Comparison of ENCODE assay signal across 2 cellular contexts in the genomic region with DNA sequence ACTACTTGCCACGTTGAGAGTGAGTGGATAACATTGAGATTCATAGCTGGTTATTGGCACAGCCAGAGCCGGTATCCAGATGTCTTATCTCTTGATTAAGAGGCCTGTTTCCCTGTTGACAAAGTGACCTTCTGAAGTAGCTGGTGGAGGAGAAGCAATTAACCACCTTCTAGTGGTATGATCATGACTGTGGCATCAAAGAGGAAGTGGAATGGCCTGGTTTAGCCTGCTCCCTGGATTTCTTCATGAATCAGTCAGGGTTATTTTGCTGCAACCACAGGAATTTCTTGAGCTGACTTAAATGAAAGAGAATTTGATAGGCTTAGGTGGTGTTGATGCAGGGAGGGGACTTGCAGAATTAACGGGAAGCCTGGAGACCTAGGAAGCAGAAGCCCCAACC.
A peak's percentile ranks its signal among the peaks of the same experiment; 100 is the strongest.
TF ChIP-seq lines count a peak whose summit lies in the region.

No MANE protein-coding gene starts in this region.

TF ChIP-seq in HCT116, 20 proteins besides CTCF, POLR2A, EP300 and RAD21 (continued from another document):
- TF ChIP-seq, protein P1, sequence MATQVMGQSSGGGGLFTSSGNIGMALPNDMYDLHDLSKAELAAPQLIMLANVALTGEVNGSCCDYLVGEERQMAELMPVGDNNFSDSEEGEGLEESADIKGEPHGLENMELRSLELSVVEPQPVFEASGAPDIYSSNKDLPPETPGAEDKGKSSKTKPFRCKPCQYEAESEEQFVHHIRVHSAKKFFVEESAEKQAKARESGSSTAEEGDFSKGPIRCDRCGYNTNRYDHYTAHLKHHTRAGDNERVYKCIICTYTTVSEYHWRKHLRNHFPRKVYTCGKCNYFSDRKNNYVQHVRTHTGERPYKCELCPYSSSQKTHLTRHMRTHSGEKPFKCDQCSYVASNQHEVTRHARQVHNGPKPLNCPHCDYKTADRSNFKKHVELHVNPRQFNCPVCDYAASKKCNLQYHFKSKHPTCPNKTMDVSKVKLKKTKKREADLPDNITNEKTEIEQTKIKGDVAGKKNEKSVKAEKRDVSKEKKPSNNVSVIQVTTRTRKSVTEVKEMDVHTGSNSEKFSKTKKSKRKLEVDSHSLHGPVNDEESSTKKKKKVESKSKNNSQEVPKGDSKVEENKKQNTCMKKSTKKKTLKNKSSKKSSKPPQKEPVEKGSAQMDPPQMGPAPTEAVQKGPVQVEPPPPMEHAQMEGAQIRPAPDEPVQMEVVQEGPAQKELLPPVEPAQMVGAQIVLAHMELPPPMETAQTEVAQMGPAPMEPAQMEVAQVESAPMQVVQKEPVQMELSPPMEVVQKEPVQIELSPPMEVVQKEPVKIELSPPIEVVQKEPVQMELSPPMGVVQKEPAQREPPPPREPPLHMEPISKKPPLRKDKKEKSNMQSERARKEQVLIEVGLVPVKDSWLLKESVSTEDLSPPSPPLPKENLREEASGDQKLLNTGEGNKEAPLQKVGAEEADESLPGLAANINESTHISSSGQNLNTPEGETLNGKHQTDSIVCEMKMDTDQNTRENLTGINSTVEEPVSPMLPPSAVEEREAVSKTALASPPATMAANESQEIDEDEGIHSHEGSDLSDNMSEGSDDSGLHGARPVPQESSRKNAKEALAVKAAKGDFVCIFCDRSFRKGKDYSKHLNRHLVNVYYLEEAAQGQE (IDR thresholded peaks at IDR 0.05; ENCODE audit: low read depth), result no peak
- TF ChIP-seq, protein P2, sequence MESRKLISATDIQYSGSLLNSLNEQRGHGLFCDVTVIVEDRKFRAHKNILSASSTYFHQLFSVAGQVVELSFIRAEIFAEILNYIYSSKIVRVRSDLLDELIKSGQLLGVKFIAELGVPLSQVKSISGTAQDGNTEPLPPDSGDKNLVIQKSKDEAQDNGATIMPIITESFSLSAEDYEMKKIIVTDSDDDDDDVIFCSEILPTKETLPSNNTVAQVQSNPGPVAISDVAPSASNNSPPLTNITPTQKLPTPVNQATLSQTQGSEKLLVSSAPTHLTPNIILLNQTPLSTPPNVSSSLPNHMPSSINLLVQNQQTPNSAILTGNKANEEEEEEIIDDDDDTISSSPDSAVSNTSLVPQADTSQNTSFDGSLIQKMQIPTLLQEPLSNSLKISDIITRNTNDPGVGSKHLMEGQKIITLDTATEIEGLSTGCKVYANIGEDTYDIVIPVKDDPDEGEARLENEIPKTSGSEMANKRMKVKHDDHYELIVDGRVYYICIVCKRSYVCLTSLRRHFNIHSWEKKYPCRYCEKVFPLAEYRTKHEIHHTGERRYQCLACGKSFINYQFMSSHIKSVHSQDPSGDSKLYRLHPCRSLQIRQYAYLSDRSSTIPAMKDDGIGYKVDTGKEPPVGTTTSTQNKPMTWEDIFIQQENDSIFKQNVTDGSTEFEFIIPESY (IDR thresholded peaks at IDR 0.05; ENCODE audit: extremely low read depth, insufficient replicate concordance, low read length), result no peak
- peak; percentile 74 for TF ChIP-seq TCF7L2 (IDR thresholded peaks at IDR 0.05; ENCODE audit: borderline replicate concordance, extremely low read depth, insufficient read depth, insufficient read length)
- 0 out of 2 replicates have a peak, but pooled peaks have one; percentile 30 for TF ChIP-seq SIN3A (IDR thresholded peaks at IDR 0.05; ENCODE audit: low read depth)
- peak; percentile 44; the same call in 1 of the 2 replicates for TF ChIP-seq CEBPB (IDR thresholded peaks at IDR 0.05; ENCODE audit: low read depth)
- TF ChIP-seq SRF (IDR thresholded peaks at IDR 0.05; ENCODE audit: low read depth), result no peak
- TF ChIP-seq ELF1 (IDR thresholded peaks at IDR 0.05; ENCODE audit: borderline replicate concordance, low read depth), result no peak
- peak; percentile 43 for TF ChIP-seq JUND (IDR thresholded peaks at IDR 0.05)

TF ChIP-seq in GM23338, 12 proteins besides CTCF, POLR2A, EP300 and RAD21 (continued from another document):
- TF ChIP-seq, protein P3, sequence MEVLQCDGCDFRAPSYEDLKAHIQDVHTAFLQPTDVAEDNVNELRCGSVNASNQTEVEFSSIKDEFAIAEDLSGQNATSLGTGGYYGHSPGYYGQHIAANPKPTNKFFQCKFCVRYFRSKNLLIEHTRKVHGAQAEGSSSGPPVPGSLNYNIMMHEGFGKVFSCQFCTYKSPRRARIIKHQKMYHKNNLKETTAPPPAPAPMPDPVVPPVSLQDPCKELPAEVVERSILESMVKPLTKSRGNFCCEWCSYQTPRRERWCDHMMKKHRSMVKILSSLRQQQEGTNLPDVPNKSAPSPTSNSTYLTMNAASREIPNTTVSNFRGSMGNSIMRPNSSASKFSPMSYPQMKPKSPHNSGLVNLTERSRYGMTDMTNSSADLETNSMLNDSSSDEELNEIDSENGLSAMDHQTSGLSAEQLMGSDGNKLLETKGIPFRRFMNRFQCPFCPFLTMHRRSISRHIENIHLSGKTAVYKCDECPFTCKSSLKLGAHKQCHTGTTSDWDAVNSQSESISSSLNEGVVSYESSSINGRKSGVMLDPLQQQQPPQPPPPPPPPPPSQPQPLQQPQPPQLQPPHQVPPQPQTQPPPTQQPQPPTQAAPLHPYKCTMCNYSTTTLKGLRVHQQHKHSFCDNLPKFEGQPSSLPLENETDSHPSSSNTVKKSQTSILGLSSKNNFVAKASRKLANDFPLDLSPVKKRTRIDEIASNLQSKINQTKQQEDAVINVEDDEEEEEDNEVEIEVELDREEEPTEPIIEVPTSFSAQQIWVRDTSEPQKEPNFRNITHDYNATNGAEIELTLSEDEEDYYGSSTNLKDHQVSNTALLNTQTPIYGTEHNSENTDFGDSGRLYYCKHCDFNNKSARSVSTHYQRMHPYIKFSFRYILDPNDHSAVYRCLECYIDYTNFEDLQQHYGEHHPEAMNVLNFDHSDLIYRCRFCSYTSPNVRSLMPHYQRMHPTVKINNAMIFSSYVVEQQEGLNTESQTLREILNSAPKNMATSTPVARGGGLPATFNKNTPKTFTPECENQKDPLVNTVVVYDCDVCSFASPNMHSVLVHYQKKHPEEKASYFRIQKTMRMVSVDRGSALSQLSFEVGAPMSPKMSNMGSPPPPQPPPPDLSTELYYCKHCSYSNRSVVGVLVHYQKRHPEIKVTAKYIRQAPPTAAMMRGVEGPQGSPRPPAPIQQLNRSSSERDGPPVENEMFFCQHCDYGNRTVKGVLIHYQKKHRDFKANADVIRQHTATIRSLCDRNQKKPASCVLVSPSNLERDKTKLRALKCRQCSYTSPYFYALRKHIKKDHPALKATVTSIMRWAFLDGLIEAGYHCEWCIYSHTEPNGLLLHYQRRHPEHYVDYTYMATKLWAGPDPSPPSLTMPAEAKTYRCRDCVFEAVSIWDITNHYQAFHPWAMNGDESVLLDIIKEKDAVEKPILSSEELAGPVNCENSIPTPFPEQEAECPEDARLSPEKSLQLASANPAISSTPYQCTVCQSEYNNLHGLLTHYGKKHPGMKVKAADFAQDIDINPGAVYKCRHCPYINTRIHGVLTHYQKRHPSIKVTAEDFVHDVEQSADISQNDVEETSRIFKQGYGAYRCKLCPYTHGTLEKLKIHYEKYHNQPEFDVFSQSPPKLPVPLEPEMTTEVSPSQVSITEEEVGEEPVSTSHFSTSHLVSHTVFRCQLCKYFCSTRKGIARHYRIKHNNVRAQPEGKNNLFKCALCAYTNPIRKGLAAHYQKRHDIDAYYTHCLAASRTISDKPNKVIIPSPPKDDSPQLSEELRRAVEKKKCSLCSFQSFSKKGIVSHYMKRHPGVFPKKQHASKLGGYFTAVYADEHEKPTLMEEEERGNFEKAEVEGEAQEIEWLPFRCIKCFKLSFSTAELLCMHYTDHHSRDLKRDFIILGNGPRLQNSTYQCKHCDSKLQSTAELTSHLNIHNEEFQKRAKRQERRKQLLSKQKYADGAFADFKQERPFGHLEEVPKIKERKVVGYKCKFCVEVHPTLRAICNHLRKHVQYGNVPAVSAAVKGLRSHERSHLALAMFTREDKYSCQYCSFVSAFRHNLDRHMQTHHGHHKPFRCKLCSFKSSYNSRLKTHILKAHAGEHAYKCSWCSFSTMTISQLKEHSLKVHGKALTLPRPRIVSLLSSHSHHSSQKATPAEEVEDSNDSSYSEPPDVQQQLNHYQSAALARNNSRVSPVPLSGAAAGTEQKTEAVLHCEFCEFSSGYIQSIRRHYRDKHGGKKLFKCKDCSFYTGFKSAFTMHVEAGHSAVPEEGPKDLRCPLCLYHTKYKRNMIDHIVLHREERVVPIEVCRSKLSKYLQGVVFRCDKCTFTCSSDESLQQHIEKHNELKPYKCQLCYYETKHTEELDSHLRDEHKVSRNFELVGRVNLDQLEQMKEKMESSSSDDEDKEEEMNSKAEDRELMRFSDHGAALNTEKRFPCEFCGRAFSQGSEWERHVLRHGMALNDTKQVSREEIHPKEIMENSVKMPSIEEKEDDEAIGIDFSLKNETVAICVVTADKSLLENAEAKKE (CRISPR knock-in tag; IDR thresholded peaks at IDR 0.05), result no peak
- TF ChIP-seq EZH2 (IDR thresholded peaks at IDR 0.05; ENCODE audit: low read depth, unreplicated experiment) (no peak), EZH2phosphoT487 (IDR thresholded peaks at IDR 0.05; ENCODE audit: unreplicated experiment) (no peak), ZNF114 (CRISPR knock-in tag; IDR thresholded peaks at IDR 0.05) (no peak), POLR2AphosphoS5 (IDR thresholded peaks at IDR 0.05; ENCODE audit: low read depth) (no peak)
- TF ChIP-seq, protein P1 (IDR thresholded peaks at IDR 0.05; ENCODE audit: unreplicated experiment), result no peak
